13 cellular contexts compared by ENCODE assay signal in genomic region chr1:52238887-52239707, GRCh38.
DNase-seq lines count a peak whose midpoint lies in the region; ATAC-seq and TF ChIP-seq lines count a peak whose summit lies in the region.
"Had no signal": no experiment of that assay in that cellular context is flagged by ENCODE, and none has a peak within 500 bp of the region (broad histone marks: within the 10 kb centered on the region; RNA-seq: fewer than 3 reads in every experiment).

No MANE protein-coding gene starts in this region.

- intact Hi-C loops in posterior vena cava (cut with DNase I): loop anchor here in 1 of 2 donors (10.0 kb wide), 1 partner anchor 74 kb away; no protein-coding TSS in a partner anchor

- ATAC-seq in GM19372 (IDR thresholded peaks at IDR 0.05; ENCODE audit: low read depth, unreplicated experiment): peak; percentile 34
- ATAC-seq in GM21360 (IDR thresholded peaks at IDR 0.05; ENCODE audit: unreplicated experiment): no peak

- H3K27me3 Mint-ChIP-seq in IgD-negative memory B cell: peaks cover 50% of the 10 kb centered on the region

- peak overlapping the region in 2 of 3 donors; percentile 3 to 5 for H3K27ac Mint-ChIP-seq in IgD-negative memory B cell
- H3K27ac Mint-ChIP-seq: activated naive CD4-positive, alpha-beta T cell treated with anti-CD3 and anti-CD28 coated beads for 36 hours had no signal

- no peaks in the 10 kb centered on the region for H3K9me3 Mint-ChIP-seq in IgD-negative memory B cell
- H3K9me3 Mint-ChIP-seq: activated naive CD4-positive, alpha-beta T cell treated with anti-CD3 and anti-CD28 coated beads for 36 hours had no signal

- H3K4me1 Mint-ChIP-seq in IgD-negative memory B cell: peaks cover 3 to 8% (median 8%) of the 10 kb centered on the region in 3 donors

- H3K36me3 Mint-ChIP-seq in IgD-negative memory B cell: no peaks in the 10 kb centered on the region

- no peak overlapping the region for H3K4me3 Mint-ChIP-seq in IgD-negative memory B cell
- H3K4me3 Mint-ChIP-seq: activated naive CD4-positive, alpha-beta T cell treated with anti-CD3 and anti-CD28 coated beads for 36 hours had no signal

- DNase-seq in AG09319 (ENCODE audit: extremely low read depth, low read depth): peak; percentile 5
- DNase-seq in cardiac fibroblast (ENCODE audit: low read depth in 2 of 2): peak; percentile 12 to 32
- DNase-seq in posterior vena cava (ENCODE audit: low spot score): no peak
- no peak for DNase-seq in NCI-H1694 treated with DMSO at 0.1 percent for 48 hours (lab: John Stamatoyannopoulos, UW)
- no peak for DNase-seq in SHP77 (lab: John Stamatoyannopoulos, UW)
- DNase-seq: activated naive CD4-positive, alpha-beta T cell treated with anti-CD3 and anti-CD28 coated beads for 36 hours; central memory CD4-positive, alpha-beta T cell; H7; midbrain had no signal

- no peak overlapping the region for H3K4me3 ChIP-seq in cardiac fibroblast (replicated peaks in 1 of 2; ENCODE audit: low read depth in 2 of 2, low read length in 2 of 2)
- H3K4me3 ChIP-seq: esophagus muscularis mucosa had no signal

- TF ChIP-seq CTCF in AG09319 (IDR thresholded peaks at IDR 0.05; ENCODE audit: low read depth, low read length) (no peak), cardiac fibroblast (IDR thresholded peaks at IDR 0.05; ENCODE audit: low read depth, low read length) (no peak)

Comparison
In these comparisons a context has a peak if more than half of its experiments do, and no peak if none do; other contexts are left out.
1. DNase-seq: peak in AG09319 (single experiment) and cardiac fibroblast (2 of 2); none in posterior vena cava (single experiment), NCI-H1694 treated with DMSO at 0.1 percent for 48 hours (single experiment) and SHP77 (0 of 2).